In the genomic region with DNA sequence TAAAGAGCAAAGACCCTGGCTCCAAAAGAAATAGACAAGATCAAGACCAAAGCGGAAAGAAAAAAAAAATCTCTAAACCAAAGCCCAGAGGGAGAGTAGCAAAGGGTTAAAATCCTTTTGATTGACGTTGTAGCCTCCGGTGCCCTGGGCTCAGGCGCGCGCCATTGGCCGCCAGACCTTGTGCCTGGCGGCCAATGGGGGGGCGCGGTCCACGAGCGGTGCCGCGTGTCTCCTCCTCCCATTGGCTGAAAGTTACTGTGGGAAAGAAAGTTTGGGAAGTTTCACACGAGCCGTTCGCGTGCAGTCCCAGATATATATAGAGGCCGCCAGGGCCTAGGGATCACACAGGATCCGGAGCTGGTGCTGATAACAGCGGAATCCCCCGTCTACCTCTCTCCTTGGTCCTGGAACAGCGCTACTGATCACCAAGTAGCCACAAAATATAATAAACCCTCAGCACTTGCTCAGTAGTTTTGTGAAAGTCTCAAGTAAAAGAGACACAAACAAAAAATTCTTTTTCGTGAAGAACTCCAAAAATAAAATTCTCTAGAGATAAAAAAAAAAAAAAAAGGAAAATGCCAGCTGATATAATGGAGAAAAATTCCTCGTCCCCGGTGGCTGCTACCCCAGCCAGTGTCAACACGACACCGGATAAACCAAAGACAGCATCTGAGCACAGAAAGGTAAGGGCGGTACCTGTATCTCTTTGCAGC, we compare ENCODE assay signal across 8 cellular contexts. TPM values are rescaled to one million over a fixed set of nuclear protein-coding genes. Genes with fewer than 3 reads are reported as not detected.
DNase-seq lines count a peak whose midpoint lies in the region; ATAC-seq, FAIRE-seq and TF ChIP-seq lines count a peak whose summit lies in the region.

A gene with protein sequence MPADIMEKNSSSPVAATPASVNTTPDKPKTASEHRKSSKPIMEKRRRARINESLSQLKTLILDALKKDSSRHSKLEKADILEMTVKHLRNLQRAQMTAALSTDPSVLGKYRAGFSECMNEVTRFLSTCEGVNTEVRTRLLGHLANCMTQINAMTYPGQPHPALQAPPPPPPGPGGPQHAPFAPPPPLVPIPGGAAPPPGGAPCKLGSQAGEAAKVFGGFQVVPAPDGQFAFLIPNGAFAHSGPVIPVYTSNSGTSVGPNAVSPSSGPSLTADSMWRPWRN (plus strand): TSS at position 343 of the 713 bp plus-strand sequence. CDS start 233 bp downstream, at position 576.

- DNase-seq in DMS153 (lab: John Stamatoyannopoulos, UW) (peak; percentile 96), GM23248 (peak; percentile 98), NCI-H1105 (lab: John Stamatoyannopoulos, UW) (peak; percentile 90), bronchial epithelial cell (ENCODE audit: low read depth) (peak; percentile 93), renal cortical epithelial cell (ENCODE audit: low read depth) (peak; percentile 93)

- TF ChIP-seq CTCF in SU-DHL-6 (IDR thresholded peaks at IDR 0.05; ENCODE audit: insufficient read depth, low read length, poor library complexity, severe bottlenecking) (no peak), bronchial epithelial cell (IDR thresholded peaks at IDR 0.05; ENCODE audit: insufficient read depth, low read length, severe bottlenecking) (no peak)

- H3K36me3 ChIP-seq in GM23248 (ENCODE audit: low read depth) (no peaks in the 10 kb centered on the region), SU-DHL-6 (ENCODE audit: low read length) (peaks cover 8% of the 10 kb centered on the region; the same call in 1 of the 2 replicates), bronchial epithelial cell (ENCODE audit: control insufficient read depth, insufficient read depth, low read length) (peaks cover 12% of the 10 kb centered on the region), iPS-15b (ENCODE audit: control insufficient read depth, insufficient read depth, low read length) (no peaks in the 10 kb centered on the region)

- H3F3A ChIP-seq in GM23248 (ENCODE audit: insufficient read depth) (peaks cover 39% of the 10 kb centered on the region), SU-DHL-6 (ENCODE audit: insufficient read depth) (peaks cover 72% of the 10 kb centered on the region)

- no peaks in the 10 kb centered on the region for H3K79me2 ChIP-seq in GM23248 (ENCODE audit: insufficient read depth)
- 0 out of 2 replicates have a peak, but pooled peaks cover 5% of the 10 kb centered on the region for H3K79me2 ChIP-seq in SU-DHL-6 (ENCODE audit: insufficient read depth, low read length)

- H3K9me3 ChIP-seq in GM23248 (ENCODE audit: low read depth) (no peaks in the 10 kb centered on the region), SU-DHL-6 (ENCODE audit: insufficient read depth, low read length) (no peaks in the 10 kb centered on the region), iPS-15b (ENCODE audit: control insufficient read depth, insufficient read depth, low read length) (no peaks in the 10 kb centered on the region)

- H3K9me2 ChIP-seq in GM23248 (ENCODE audit: insufficient read depth) (no peaks in the 10 kb centered on the region), SU-DHL-6 (replicated peaks; ENCODE audit: insufficient read depth, low read length) (no peaks in the 10 kb centered on the region)

- H3K9ac ChIP-seq in GM23248 (peak within 1 kb of the TSS; percentile 98), SU-DHL-6 (ENCODE audit: low read length) (peak within 1 kb of the TSS; percentile 77), iPS-15b (ENCODE audit: low read depth, low read length) (no peak within 1 kb of the TSS)

- H3K4me3 ChIP-seq in GM23248 (peak within 1 kb of the TSS; percentile 79), SU-DHL-6 (ENCODE audit: insufficient read depth, low read length, poor library complexity, severe bottlenecking) (peak within 1 kb of the TSS; percentile 57), bronchial epithelial cell (ENCODE audit: low read depth, low read length) (peak within 1 kb of the TSS; percentile 71), iPS-15b (ENCODE audit: low read depth, low read length) (peak within 1 kb of the TSS; percentile 75)

- FAIRE-seq in bronchial epithelial cell (lab: Jason Lieb, UNC): no peak

- no peak for ATAC-seq in GM19023 (IDR thresholded peaks at IDR 0.05; ENCODE audit: unreplicated experiment)

- H3K4me2 ChIP-seq in GM23248 (ENCODE audit: unreplicated experiment) (peak within 1 kb of the TSS; percentile 82), SU-DHL-6 (ENCODE audit: low read depth, low read length, poor library complexity, severe bottlenecking) (peak within 1 kb of the TSS; percentile 90)

- H4K20me1 ChIP-seq in GM23248 (ENCODE audit: insufficient read depth) (no peaks in the 10 kb centered on the region), SU-DHL-6 (ENCODE audit: low read depth, low read length) (no peaks in the 10 kb centered on the region)

- peaks cover 36% of the 10 kb centered on the region for H3K4me1 ChIP-seq in GM23248 (ENCODE audit: insufficient read depth)
- H3K4me1 ChIP-seq in iPS-15b (ENCODE audit: control insufficient read depth, insufficient read depth, low read length): peaks cover 43% of the 10 kb centered on the region

- peak within 1 kb of the TSS; percentile 33 for H2AFZ ChIP-seq in GM23248
- H2AFZ ChIP-seq in SU-DHL-6 (ENCODE audit: low read depth, low read length, severe bottlenecking): peak within 1 kb of the TSS; percentile 54

- 1% methylated on average over 29 of the region's 29 CpGs for WGBS in GM23248 (ENCODE audit: low coverage in 1 of 2, low lambda C conversion rate in 2 of 2, missing lambda C conversion rate in 2 of 2), 2 experiments

- H3K27me3 ChIP-seq in GM23248 (replicated peaks; ENCODE audit: insufficient read depth) (no peaks in the 10 kb centered on the region; the same call in 1 of the 2 replicates), SU-DHL-6 (ENCODE audit: low read length) (no peaks in the 10 kb centered on the region), bronchial epithelial cell (ENCODE audit: control insufficient read depth, insufficient read depth, low read length) (no peaks in the 10 kb centered on the region), iPS-15b (ENCODE audit: control insufficient read depth, insufficient read depth, low read length) (peaks cover 58% of the 10 kb centered on the region)

- peak within 1 kb of the TSS; percentile 93 for H3K27ac ChIP-seq in GM23248
- H3K27ac ChIP-seq in SU-DHL-6 (ENCODE audit: low read depth, low read length): peak within 1 kb of the TSS; percentile 78

- in situ Hi-C loops in GM23248 (cut with MboI): no loop called here

RNA-seq across cellular contexts. Expression of the gene that starts here (rescaled TPM):
- total RNA-seq in GM23248 (2014; rRNA removed; shearing (Covaris generic)): 13.0 and 13.8 TPM in 2 replicates
- polyA plus RNA-seq in GM23248 (2016; fragmentation: Nextera tagmentation; extraction: Ambion mirVana): 8.8 and 10.3 TPM in 2 replicates
- total RNA-seq in bronchial epithelial cell: 46.6 and 87.8 TPM in 2 replicates
- 9.4 and 18.6 TPM in 2 replicates for total RNA-seq in renal cortical epithelial cell
